Comparison of ENCODE assay signal across 8 cellular contexts in genomic region chr16:67661101-67661661, GRCh38. TPM values are rescaled to one million over a fixed set of nuclear protein-coding genes. Genes with fewer than 3 reads are reported as not detected.
DNase-seq lines count a peak whose midpoint lies in the region; ATAC-seq and TF ChIP-seq lines count a peak whose summit lies in the region.

No MANE protein-coding gene starts in this region.

- DNase-seq in activated CD8-positive, alpha-beta memory T cell treated with anti-CD3 and anti-CD28 coated beads for 24 hours: peak; percentile 77
- DNase-seq in activated CD8-positive, alpha-beta memory T cell treated with anti-CD3 and anti-CD28 coated beads, Interleukin-2, amount 50 U/mL, for 4 hours: no peak
- DNase-seq in choroid plexus epithelial cell (ENCODE audit: low read depth) (peak; percentile 67), memory B cell (ENCODE audit: low spot score in 2 of 2) (no peak), transverse colon (no peak), GF-D8 (lab: John Stamatoyannopoulos, UW) (no peak)

- H3K27ac Mint-ChIP-seq in memory B cell: peak overlapping the region; percentile 94

- H3K4me3 ChIP-seq in OCI-LY3 (ENCODE audit: low read length) (peak overlapping the region; percentile 99), choroid plexus epithelial cell (ENCODE audit: low read depth, low read length) (peak overlapping the region; percentile 44), transverse colon (peak overlapping the region; percentile 32 to 84 (median 66))

- 11% methylated on average over 38 of the region's 38 CpGs; no CpG with 5 or more reads in 1 of the 2 donors for WGBS in transverse colon (ENCODE audit: low coverage in 1 of 2), 2 donors

- peak overlapping the region; percentile 84 for H3K4me2 ChIP-seq in OCI-LY3 (ENCODE audit: low read length)

- in situ Hi-C loops in transverse colon (cut with MboI; ENCODE audit: low pct_ligation_motif_present in 1 of 4, low pct_unique_long_range_greater_than_20kb in 1 of 4, low sequenced_read_pairs in 3 of 4): loop anchor here in 3 of 4 donors (10.0 to 25.0 kb wide), 2 partner anchors 99 to 136 kb away; partner anchors contain the start of genes CTCF (in 2 of the 3) and RIPOR1 (in 1 of the 3)

- H3K36me3 ChIP-seq in OCI-LY3 (replicated peaks; ENCODE audit: low read depth, low read length) (peaks cover 20% of the 10 kb centered on the region), transverse colon (no peaks in the 10 kb centered on the region)

- H3K27me3 Mint-ChIP-seq in memory B cell: no peaks in the 10 kb centered on the region

- TF ChIP-seq EP300 in transverse colon (IDR thresholded peaks at IDR 0.05; ENCODE audit: low read depth): no peak

- H3K4me3 Mint-ChIP-seq in memory B cell: peak overlapping the region; percentile 94

- peaks cover 26% of the 10 kb centered on the region for H3K4me1 Mint-ChIP-seq in memory B cell

- intact Hi-C loops in transverse colon (cut with DNase I; ENCODE audit: low total_unique reads): no loop called here

- H3K27me3 ChIP-seq in OCI-LY3 (ENCODE audit: low read depth, low read length) (no peaks in the 10 kb centered on the region), transverse colon (no peaks in the 10 kb centered on the region)

- H3K36me3 Mint-ChIP-seq in memory B cell: peaks cover 5% of the 10 kb centered on the region

- TF ChIP-seq CTCF in OCI-LY3 (IDR thresholded peaks at IDR 0.05; ENCODE audit: low read depth, low read length): no peak
- TF ChIP-seq CTCF in choroid plexus epithelial cell (conservative IDR thresholded peaks at IDR 0.05; ENCODE audit: low read depth, low read length): no peak
- no peak for TF ChIP-seq CTCF in transverse colon (IDR thresholded peaks at IDR 0.05)

- H3K9me3 Mint-ChIP-seq in memory B cell: no peaks in the 10 kb centered on the region

- peaks cover 19% of the 10 kb centered on the region for H3K79me2 ChIP-seq in OCI-LY3 (ENCODE audit: low read length)

- H3K9me3 ChIP-seq in OCI-LY3 (ENCODE audit: insufficient read depth, low read length) (no peaks in the 10 kb centered on the region), transverse colon (no peaks in the 10 kb centered on the region)

- H3K4me1 ChIP-seq in OCI-LY3 (ENCODE audit: low read length) (peaks cover 19% of the 10 kb centered on the region), transverse colon (peaks cover 19 to 25% (median 24%) of the 10 kb centered on the region in 4 donors)

- H4K20me1 ChIP-seq in OCI-LY3 (ENCODE audit: insufficient read depth, low read length): no peaks in the 10 kb centered on the region

- TF ChIP-seq POLR2A in transverse colon (IDR thresholded peaks at IDR 0.05): no peak

- H3K27ac ChIP-seq in OCI-LY3 (ENCODE audit: low read length) (peak overlapping the region; percentile 26; the same call in 1 of the 2 replicates), transverse colon (peak overlapping the region; percentile 93 to 99 (median 95))

- H2AFZ ChIP-seq in OCI-LY3 (ENCODE audit: low read depth, low read length): no peak overlapping the region

- no peak for ATAC-seq in memory B cell (ENCODE audit: low read depth)
- no peak for ATAC-seq in HG03108 (IDR thresholded peaks at IDR 0.05; ENCODE audit: unreplicated experiment)

- H3K9ac ChIP-seq in OCI-LY3 (ENCODE audit: low read length): peak overlapping the region; percentile 64

RNA-seq across cellular contexts. Expression of gene PARD6A, which starts 0.4 kb away (rescaled TPM):
- 10 to 100 TPM in 2 of 4 donors, 1 to 10 TPM in 2; 6.3 to 36.7 (median 9.4) TPM for total RNA-seq in transverse colon

RNA-seq across cellular contexts. Expression of gene ACD, which starts 1.1 kb away (rescaled TPM):
- 10 to 100 TPM in 3 of 4 donors, 1 to 10 TPM in 1; 2.0 to 76.3 (median 15.7) TPM for total RNA-seq in transverse colon

RNA-seq across cellular contexts. Expression of gene ENKD1, which starts 5.4 kb away (rescaled TPM):
- 10 to 100 TPM; 12.5 to 20.9 (median 15.3) TPM for total RNA-seq in transverse colon

RNA-seq across cellular contexts. Expression of gene C16orf86, which starts 5.4 kb away (rescaled TPM):
- 1 to 10 TPM in 3 of 4 donors, under 1 TPM in 1; 0.60 to 7.1 (median 4.4) TPM for total RNA-seq in transverse colon

RNA-seq across cellular contexts. Expression of gene CARMIL2, which starts 16.2 kb away (rescaled TPM):
- total RNA-seq in transverse colon: 1 to 10 TPM in 2 of 4 donors, under 1 TPM in 1, not detected in 1; 0.96 to 9.0 (median 7.6) TPM

Comparison
In these comparisons a context has a peak if more than half of its experiments do, and no peak if none do; other contexts are left out.
1. DNase-seq: peak in activated CD8-positive, alpha-beta memory T cell treated with anti-CD3 and anti-CD28 coated beads for 24 hours (single experiment) and choroid plexus epithelial cell (single experiment); none in activated CD8-positive, alpha-beta memory T cell treated with anti-CD3 and anti-CD28 coated beads, Interleukin-2, amount 50 U/mL, for 4 hours (single experiment), memory B cell (0 of 2), transverse colon (single experiment) and GF-D8 (single experiment).
2. H3K4me3 ChIP-seq: peak in every context shown above with its lines; median percentile 99 in OCI-LY3; 66 in transverse colon; 44 in choroid plexus epithelial cell.